9 cellular contexts compared by ENCODE assay signal in genomic region chr6:106099235-106099537, GRCh38. TPM values are rescaled to one million over a fixed set of nuclear protein-coding genes. Genes with fewer than 3 reads are reported as not detected.
DNase-seq lines count a peak whose midpoint lies in the region; ATAC-seq and TF ChIP-seq lines count a peak whose summit lies in the region.
"Had no signal": no experiment of that assay in that cellular context is flagged by ENCODE, and none has a peak within 500 bp of the region (broad histone marks: within the 10 kb centered on the region; RNA-seq: fewer than 3 reads in every experiment).

No MANE protein-coding gene starts in this region.

- H3K27me3 Mint-ChIP-seq in activated T-cell treated with anti-CD3 and anti-CD28 coated beads, Interleukin-2, amount 50 U/mL, for 4 hours (ENCODE audit: low read depth): no peaks in the 10 kb centered on the region
- H3K27me3 Mint-ChIP-seq in activated B cell treated with CpG ODN at 0.5 μM for 24 hours (no peaks in the 10 kb centered on the region), osteocyte (ENCODE audit: unreplicated experiment) (no peaks in the 10 kb centered on the region)

- CTCF ChIA-PET in activated B cell treated with CpG ODN at 0.5 μM for 24 hours (lab: Charles Lee): interaction anchor here (1.0 to 4.0 kb wide), 4 partner anchors 9 to 124 kb away, joined by 3 to 17 read pairs (median 4); partner anchors contain the start of gene PRDM1

- intact Hi-C loops in activated B cell treated with CpG ODN at 0.5 μM for 24 hours (cut with micrococcal nuclease): loop anchor here (2.0 to 10.0 kb wide), 4 partner anchors 124 to 1016 kb away; partner anchors contain the start of genes BEND3 and CD24

- no peak for ATAC-seq in activated T-cell treated with anti-CD3 and anti-CD28 coated beads, Interleukin-2, amount 50 U/mL, for 4 hours
- ATAC-seq in activated B cell treated with CpG ODN at 0.5 μM for 24 hours (ENCODE audit: low read depth): no peak
- no peak for ATAC-seq in thoracic aorta (ENCODE audit: insufficient number of reproducible peaks, low FRiP score, low read depth)
- ATAC-seq in GM19395 (IDR thresholded peaks at IDR 0.05; ENCODE audit: unreplicated experiment): no peak

- H3K27ac ChIP-seq in thoracic aorta: no peak overlapping the region

- no peak overlapping the region for H3K9ac ChIP-seq in iPS-15b (ENCODE audit: low read depth, low read length)

- H3K27me3 ChIP-seq in iPS-15b (ENCODE audit: control insufficient read depth, insufficient read depth, low read length): peaks cover 44% of the 10 kb centered on the region
- no peaks in the 10 kb centered on the region for H3K27me3 ChIP-seq in thoracic aorta (replicated peaks; ENCODE audit: insufficient read depth)

- H3K36me3 ChIP-seq in iPS-15b (ENCODE audit: control insufficient read depth, insufficient read depth, low read length) (no peaks in the 10 kb centered on the region), thoracic aorta (no peaks in the 10 kb centered on the region)

- H3K4me3 Mint-ChIP-seq in activated T-cell treated with anti-CD3 and anti-CD28 coated beads, Interleukin-2, amount 50 U/mL, for 4 hours: peak overlapping the region; percentile 95
- H3K4me3 Mint-ChIP-seq in activated B cell treated with CpG ODN at 0.5 μM for 24 hours (peak overlapping the region; percentile 89), osteocyte (ENCODE audit: unreplicated experiment) (no peak overlapping the region)

- H3K27ac Mint-ChIP-seq in activated B cell treated with CpG ODN at 0.5 μM for 24 hours: peak overlapping the region; percentile 94
- no peak overlapping the region for H3K27ac Mint-ChIP-seq in osteocyte (ENCODE audit: unreplicated experiment)

- peaks cover 56% of the 10 kb centered on the region for H3K36me3 Mint-ChIP-seq in activated T-cell treated with anti-CD3 and anti-CD28 coated beads, Interleukin-2, amount 50 U/mL, for 4 hours (ENCODE audit: insufficient read depth)
- H3K36me3 Mint-ChIP-seq in activated B cell treated with CpG ODN at 0.5 μM for 24 hours (ENCODE audit: low read depth) (peaks cover 16% of the 10 kb centered on the region), osteocyte (ENCODE audit: unreplicated experiment) (no peaks in the 10 kb centered on the region)

- H3K4me3 ChIP-seq in iPS-15b (ENCODE audit: low read depth, low read length) (peak overlapping the region; percentile 41), thoracic aorta (peak overlapping the region; percentile 63)

- no peak for TF ChIP-seq CTCF in activated B cell treated with CpG ODN at 0.5 μM for 24 hours (IDR thresholded peaks at IDR 0.05)
- no peak for TF ChIP-seq CTCF in thoracic aorta (IDR thresholded peaks at IDR 0.05)
- no peak for TF ChIP-seq CTCF in osteocyte (IDR thresholded peaks at IDR 0.05)

- no peak for DNase-seq in activated T-cell treated with anti-CD3 and anti-CD28 coated beads, Interleukin-2, amount 50 U/mL, for 4 hours
- DNase-seq in activated T-cell treated with anti-CD3 and anti-CD28 coated beads, Interleukin-2, amount 50 U/mL, for 1 hour: no peak
- DNase-seq in activated B cell treated with CpG ODN at 0.5 μM for 24 hours (no peak), thoracic aorta (ENCODE audit: low spot score) (no peak), GOT3 (lab: John Stamatoyannopoulos, UW) (no peak), osteocyte (ENCODE audit: extremely low spot score, unreplicated experiment) (no peak)

- no peaks in the 10 kb centered on the region for H3K9me3 Mint-ChIP-seq in activated T-cell treated with anti-CD3 and anti-CD28 coated beads, Interleukin-2, amount 50 U/mL, for 4 hours
- H3K9me3 Mint-ChIP-seq in activated B cell treated with CpG ODN at 0.5 μM for 24 hours (no peaks in the 10 kb centered on the region), osteocyte (ENCODE audit: unreplicated experiment) (no peaks in the 10 kb centered on the region)
- H3K9me3 Mint-ChIP-seq: CD14-positive monocyte had no signal

- H3K4me1 ChIP-seq in iPS-15b (ENCODE audit: control insufficient read depth, insufficient read depth, low read length) (peaks cover 15% of the 10 kb centered on the region), thoracic aorta (ENCODE audit: control insufficient read depth in 1 of 2, low read depth in 2 of 2) (peaks cover 0 to 4% of the 10 kb centered on the region in 2 donors)

- POLR2A ChIA-PET in activated B cell treated with CpG ODN at 0.5 μM for 24 hours (lab: Charles Lee): interaction anchor here (0.6 to 6.3 kb wide), 13 partner anchors 9 to 368 kb away, joined by 3 to 80 read pairs (median 9); partner anchors contain the start of gene PRDM1

- H3K9me3 ChIP-seq in iPS-15b (ENCODE audit: control insufficient read depth, insufficient read depth, low read length): no peaks in the 10 kb centered on the region
- no peaks in the 10 kb centered on the region for H3K9me3 ChIP-seq in thoracic aorta

- H3K4me1 Mint-ChIP-seq in activated T-cell treated with anti-CD3 and anti-CD28 coated beads, Interleukin-2, amount 50 U/mL, for 4 hours (ENCODE audit: low read depth): peaks cover 93% of the 10 kb centered on the region
- H3K4me1 Mint-ChIP-seq in activated B cell treated with CpG ODN at 0.5 μM for 24 hours: peaks cover 86% of the 10 kb centered on the region
- peaks cover 17% of the 10 kb centered on the region for H3K4me1 Mint-ChIP-seq in osteocyte (ENCODE audit: unreplicated experiment)

RNA-seq across cellular contexts. Expression of gene PRDM1, which starts 13.1 kb away (rescaled TPM):
- 10 to 100 TPM; 43.7 to 96.9 (median 86.0) TPM for total RNA-seq in activated T-cell treated with anti-CD3 and anti-CD28 coated beads, Interleukin-2, amount 50 U/mL, for 4 hours
- total RNA-seq in activated B cell treated with CpG ODN at 0.5 μM for 24 hours (16.3 and 16.4 TPM in 2 replicates), thoracic aorta (1 to 10 TPM; 4.1 to 7.9 TPM), osteocyte (0.29 TPM in 1 of 2 replicates, not detected in the other)
